ENCODE assay signal across 8 cellular contexts in genomic region chr19:19033426-19034203, GRCh38. TPM values are rescaled to one million over a fixed set of nuclear protein-coding genes. Genes with fewer than 3 reads are reported as not detected.
A peak's percentile ranks its signal among the peaks of the same experiment; 100 is the strongest.
DNase-seq lines count a peak whose midpoint lies in the region; ATAC-seq, FAIRE-seq and TF ChIP-seq lines count a peak whose summit lies in the region.

ARMC6 (plus strand) TSS chr19:19033603; CDS start chr19:19034210, 607 bp downstream.
SUGP2 (minus strand) TSS chr19:19033517; CDS start chr19:19031071, 2,446 bp downstream.

- H4K8ac ChIP-seq in H1 (ENCODE audit: extremely low read depth, insufficient read depth, low read length) (peak within 1 kb of the TSS; percentile 93), mesendoderm (ENCODE audit: low read depth, low read length) (peak within 1 kb of the TSS; percentile 30)

- no peak within 1 kb of the TSS for H2BK20ac ChIP-seq in H1 (ENCODE audit: low read length)

- H2BK120ac ChIP-seq in H1 (replicated peaks; ENCODE audit: low read depth, low read length): peak within 1 kb of the TSS; percentile 72
- H2BK120ac ChIP-seq in mesendoderm (ENCODE audit: low read depth, low read length): no peak within 1 kb of the TSS

- H3K4me2 ChIP-seq in H1 (ENCODE audit: insufficient read depth in 1 of 2, low read depth in 2 of 2, low read length in 2 of 2): peak within 1 kb of the TSS; percentile 85 to 87
- peak within 1 kb of the TSS; percentile 90 for H3K4me2 ChIP-seq in mesendoderm (ENCODE audit: low read length)

- H3K79me1 ChIP-seq in H1 (ENCODE audit: low read depth, low read length): peaks cover 22% of the 10 kb centered on the region
- peaks cover 14% of the 10 kb centered on the region for H3K79me1 ChIP-seq in mesendoderm (ENCODE audit: low read length)

- no peak for TF ChIP-seq EP300 in H1 (IDR thresholded peaks at IDR 0.05; ENCODE audit: borderline replicate concordance in 1 of 2, low read depth in 2 of 2, low read length in 2 of 2)

- H2AFZ ChIP-seq in H1 (ENCODE audit: low read length): peak within 1 kb of the TSS; percentile 89; the same call in 1 of the 2 replicates

- peak within 1 kb of the TSS; percentile 93 for H3K56ac ChIP-seq in H1 (replicated peaks; ENCODE audit: insufficient read length, low read depth, low read length)
- H3K56ac ChIP-seq in mesendoderm (ENCODE audit: low read length): peak within 1 kb of the TSS; percentile 99

- ATAC-seq in GM21360 (IDR thresholded peaks at IDR 0.05; ENCODE audit: unreplicated experiment): peak; percentile 54

- H3K23me2 ChIP-seq in H1 (ENCODE audit: low read depth, low read length): peaks cover 7% of the 10 kb centered on the region

- H3K36me3 ChIP-seq in NT2/D1 (ENCODE audit: insufficient read depth, insufficient read length, low read length) (peaks cover 59% of the 10 kb centered on the region), H1 (ENCODE audit: control insufficient read depth in 2 of 4, insufficient read depth in 4 of 4, low read length in 3 of 4) (peaks cover 6 to 28% (median 20%) of the 10 kb centered on the region in 4 experiments), mesendoderm (ENCODE audit: control insufficient read depth, insufficient read depth, low read length) (peaks cover 2% of the 10 kb centered on the region)

- H3K4ac ChIP-seq in H1 (replicated peaks; ENCODE audit: insufficient read length, low read depth, low read length) (peak within 1 kb of the TSS; percentile 87), mesendoderm (ENCODE audit: low read depth, low read length) (peak within 1 kb of the TSS; percentile 66)

- H2AK5ac ChIP-seq in H1 (ENCODE audit: low read depth, low read length): no peak within 1 kb of the TSS
- H2AK5ac ChIP-seq in mesendoderm (ENCODE audit: low read length): peak within 1 kb of the TSS; percentile 48

- DNase-seq in COLO668 (lab: John Stamatoyannopoulos, UW; ENCODE audit: unreplicated experiment) (peak; percentile 92), HT1080 (ENCODE audit: low read depth) (peak; percentile 90), NT2/D1 (ENCODE audit: low read depth, low spot score) (peak; percentile 85), H1 (ENCODE audit: low read depth in 1 of 2, low spot score in 2 of 2) (peak; percentile 72 to 91), mesendoderm (peak; percentile 93)
- DNase-seq in activated CD8-positive, alpha-beta memory T cell treated with anti-CD3 and anti-CD28 coated beads for 48 hours (ENCODE audit: low read depth in 2 of 3, low spot score in 2 of 3): peak; percentile 82 to 88 (median 87)
- DNase-seq in stimulated activated CD8-positive, alpha-beta memory T cell treated with anti-CD3 and anti-CD28 coated beads, Interleukin-12 subunit alpha, Interleukin-12 subunit beta, amount 100 ng/mL, for 24 hours (ENCODE audit: extremely low read depth): peak; percentile 74

- H3K27me3 ChIP-seq in NT2/D1 (ENCODE audit: insufficient read depth, insufficient read length) (no peaks in the 10 kb centered on the region), H1 (replicated peaks in 1 of 4; ENCODE audit: control insufficient read depth in 3 of 4, extremely low read depth in 1 of 4, insufficient read depth in 3 of 4, low read length in 3 of 4) (no peaks in the 10 kb centered on the region), mesendoderm (ENCODE audit: insufficient read depth, low read length, poor library complexity) (no peaks in the 10 kb centered on the region)

- TF ChIP-seq POLR2A in H1 (IDR thresholded peaks at IDR 0.05; ENCODE audit: control extremely low read depth in 1 of 2, low read depth in 2 of 2, low read length in 2 of 2): no peak; a peak in 1 of 3 replicates

- H2BK15ac ChIP-seq in H1 (ENCODE audit: low read length) (peak within 1 kb of the TSS; percentile 53; the same call in 1 of the 2 replicates), mesendoderm (replicated peaks; ENCODE audit: low read depth) (no peak within 1 kb of the TSS)

- peak within 1 kb of the TSS; percentile 72 for H3K18ac ChIP-seq in H1 (ENCODE audit: extremely low read depth, low read length)
- peak within 1 kb of the TSS; percentile 75 for H3K18ac ChIP-seq in mesendoderm (ENCODE audit: low read length)

- TF ChIP-seq CTCF in H1 (IDR thresholded peaks at IDR 0.05; ENCODE audit: control extremely low read depth in 1 of 3, insufficient read depth in 1 of 3, low read depth in 1 of 3, low read length in 3 of 3): 0 out of 4 replicates have a peak, but pooled peaks of 1 of the 3 experiments have one; percentile 1

- H3K9ac ChIP-seq in NT2/D1 (ENCODE audit: insufficient read length, low read depth) (peak within 1 kb of the TSS; percentile 98), H1 (replicated peaks in 1 of 4; ENCODE audit: extremely low read depth in 1 of 4, low read depth in 3 of 4, low read length in 3 of 4) (peak within 1 kb of the TSS; percentile 81 to 89 (median 82)), mesendoderm (ENCODE audit: low read length) (peak within 1 kb of the TSS; percentile 90)

- H4K91ac ChIP-seq in H1 (replicated peaks; ENCODE audit: insufficient read length, low read length): peak within 1 kb of the TSS; percentile 93

- peak within 1 kb of the TSS; percentile 100 for H4K5ac ChIP-seq in H1 (ENCODE audit: insufficient read length, low read depth, low read length)
- no peak within 1 kb of the TSS for H4K5ac ChIP-seq in mesendoderm (ENCODE audit: low read length)

- no peak within 1 kb of the TSS for H3K14ac ChIP-seq in H1 (ENCODE audit: insufficient read length)

- peaks cover 13 to 15% of the 10 kb centered on the region in 2 experiments for H4K20me1 ChIP-seq in H1 (replicated peaks in 1 of 2; ENCODE audit: control insufficient read depth in 1 of 2, insufficient read depth in 2 of 2, low read length in 2 of 2)

- H2BK12ac ChIP-seq in H1 (ENCODE audit: low read depth, low read length): no peak within 1 kb of the TSS; the same call in 1 of the 2 replicates

- peak within 1 kb of the TSS; percentile 79; the same call in 1 of the 2 replicates for H2BK5ac ChIP-seq in H1 (ENCODE audit: low read depth, low read length)
- peak within 1 kb of the TSS; percentile 55 for H2BK5ac ChIP-seq in mesendoderm (ENCODE audit: low read length)

- no peak within 1 kb of the TSS for H3K23ac ChIP-seq in H1 (ENCODE audit: insufficient read length)
- H3K23ac ChIP-seq in mesendoderm (ENCODE audit: low read length): no peak within 1 kb of the TSS

- WGBS in H1 (ENCODE audit: extremely low coverage in 1 of 2, insufficient coverage in 1 of 2, insufficient read length in 1 of 2, insufficient replicate concordance in 2 of 2, low coverage in 1 of 2, low lambda C conversion rate in 2 of 2, missing lambda C conversion rate in 1 of 2), 2 experiments: 0% methylated on average over 73 of the region's 94 CpGs; no CpG with 5 or more reads in 1 of the 2 experiments
- WGBS in mesendoderm (ENCODE audit: extremely low coverage, insufficient coverage, low lambda C conversion rate): no CpG with 5 or more reads among the region's 94 CpGs

- no peak for TF ChIP-seq RAD21 in H1 (IDR thresholded peaks at IDR 0.05 in 1 of 2, conservative IDR thresholded peaks at IDR 0.05 in 1 of 2; ENCODE audit: low read depth in 2 of 2, low read length in 2 of 2)

- CTCF ChIA-PET in H1 (lab: Charles Lee; ENCODE audit: partially characterized antibody): no interaction called here

- H3K79me2 ChIP-seq in H1 (ENCODE audit: control insufficient read depth in 1 of 2, insufficient read depth in 2 of 2, low read length in 2 of 2) (peaks cover 7 to 63% of the 10 kb centered on the region in 2 experiments; a peak in 3 of 4 replicates), mesendoderm (ENCODE audit: control insufficient read depth, insufficient read depth, low read length) (peaks cover 45% of the 10 kb centered on the region)

- POLR2A ChIA-PET in H1 (lab: Charles Lee; ENCODE audit: partially characterized antibody): interaction anchor here (1.0 kb wide), 1 partner anchor 38 kb away, joined by 4 read pairs; no protein-coding TSS in a partner anchor

- H3K9me3 ChIP-seq in NT2/D1 (ENCODE audit: insufficient read depth, low read length) (peaks cover 8% of the 10 kb centered on the region; the same call in 1 of the 2 replicates), H1 (ENCODE audit: insufficient read depth in 2 of 2, low read depth in 1 of 2, low read length in 1 of 2) (peaks cover 12 to 13% of the 10 kb centered on the region in 2 experiments)

- FAIRE-seq in H1 (lab: Jason Lieb, UNC): no peak

- H3K4me3 ChIP-seq in NT2/D1 (ENCODE audit: insufficient read length, low read depth) (peak within 1 kb of the TSS; percentile 99), H1 (ENCODE audit: extremely low read depth in 1 of 4, insufficient read depth in 2 of 4, low read depth in 3 of 4, low read length in 4 of 4) (peak within 1 kb of the TSS; percentile 80 to 98 (median 86)), mesendoderm (ENCODE audit: low read length) (peak within 1 kb of the TSS; percentile 82)

- H3K27ac ChIP-seq in H1 (ENCODE audit: low read depth, low read length) (peak within 1 kb of the TSS; percentile 79; the same call in 1 of the 2 replicates), mesendoderm (ENCODE audit: low read depth, low read length) (peak within 1 kb of the TSS; percentile 96)

- H3K4me1 ChIP-seq in NT2/D1 (ENCODE audit: insufficient read depth, insufficient read length) (no peaks in the 10 kb centered on the region), H1 (replicated peaks in 1 of 4; ENCODE audit: control insufficient read depth in 3 of 4, insufficient read depth in 4 of 4, low read length in 3 of 4) (peaks cover 0 to 3% (median 3%) of the 10 kb centered on the region in 4 experiments; a peak in 3 of 7 replicates), mesendoderm (ENCODE audit: control insufficient read depth, low read depth, low read length) (peaks cover 1% of the 10 kb centered on the region)

RNA-seq across cellular contexts. Expression of gene ARMC6, which starts in this region (rescaled TPM):
- 126 and 130 TPM in 2 replicates for total RNA-seq in HT1080 (2014; rRNA removed; shearing (Covaris generic))
- polyA plus RNA-seq in HT1080 (2015; cell fraction: cytosol; rRNA removed): 35.8 and 46.0 TPM in 2 replicates
- 44.5 and 44.6 TPM in 2 replicates for polyA plus RNA-seq in HT1080 (2015; cell fraction: nucleus; rRNA removed)
- total RNA-seq in H1 (2021; fragmentation: NEBNext Ultra II Directional; extraction: Animal tissue kit (Norgen Biotek cat#: 25700)): 68.3 and 73.7 TPM in 2 replicates
- 67.1 and 87.0 TPM in 2 replicates for polyA plus RNA-seq in H1 (2011; rRNA removed)
- 81.6 TPM for polyA plus RNA-seq in H1 (2011; cell fraction: cytosol; rRNA removed)
- 85.0 TPM for polyA plus RNA-seq in H1 (2011; cell fraction: nucleus; rRNA removed)
- polyA plus RNA-seq in H1 (2012, experiment 1 of 2): 64.7 to 67.4 TPM (median 66.0 TPM) in 4 replicates
- 71.8 TPM for polyA plus RNA-seq in H1 (2012, experiment 2 of 2)
- polyA plus RNA-seq in H1 (2013, experiment 1 of 2): 29.2 TPM
- polyA plus RNA-seq in H1 (2013, experiment 2 of 2): 30.1 TPM
- 70.4 and 79.2 TPM in 2 replicates for polyA minus RNA-seq in H1 (2011; rRNA and poly(A)+ RNA removed)
- polyA minus RNA-seq in H1 (2011; cell fraction: cytosol; rRNA and poly(A)+ RNA removed): 56.6 TPM
- 44.6 TPM for polyA minus RNA-seq in H1 (2011; cell fraction: nucleus; rRNA and poly(A)+ RNA removed)
- 41.0 TPM for polyA plus RNA-seq in mesendoderm (2013, experiment 1 of 2)
- 40.9 TPM for polyA plus RNA-seq in mesendoderm (2013, experiment 2 of 2)

RNA-seq across cellular contexts. Expression of gene SUGP2, which starts in this region (rescaled TPM):
- 39.1 TPM in 2 replicates for total RNA-seq in HT1080 (2014; rRNA removed; shearing (Covaris generic))
- polyA plus RNA-seq in HT1080 (2015; cell fraction: cytosol; rRNA removed): 25.4 and 28.8 TPM in 2 replicates
- 162 and 186 TPM in 2 replicates for polyA plus RNA-seq in HT1080 (2015; cell fraction: nucleus; rRNA removed)
- 106 and 114 TPM in 2 replicates for total RNA-seq in H1 (2021; fragmentation: NEBNext Ultra II Directional; extraction: Animal tissue kit (Norgen Biotek cat#: 25700))
- polyA plus RNA-seq in H1 (2011; rRNA removed): 57.7 and 76.6 TPM in 2 replicates
- polyA plus RNA-seq in H1 (2011; cell fraction: cytosol; rRNA removed): 111 TPM
- 292 TPM for polyA plus RNA-seq in H1 (2011; cell fraction: nucleus; rRNA removed)
- polyA plus RNA-seq in H1 (2012, experiment 1 of 2): 78.9 to 101 TPM (median 93.9 TPM) in 4 replicates
- 16.4 TPM for polyA plus RNA-seq in H1 (2012, experiment 2 of 2)
- polyA plus RNA-seq in H1 (2013, experiment 1 of 2): 104 TPM
- 87.0 TPM for polyA plus RNA-seq in H1 (2013, experiment 2 of 2)
- 45.0 and 55.2 TPM in 2 replicates for polyA minus RNA-seq in H1 (2011; rRNA and poly(A)+ RNA removed)
- polyA minus RNA-seq in H1 (2011; cell fraction: cytosol; rRNA and poly(A)+ RNA removed): 33.8 TPM
- 74.1 TPM for polyA minus RNA-seq in H1 (2011; cell fraction: nucleus; rRNA and poly(A)+ RNA removed)
- 50.6 TPM for polyA plus RNA-seq in mesendoderm (2013, experiment 1 of 2)
- 51.4 TPM for polyA plus RNA-seq in mesendoderm (2013, experiment 2 of 2)

Comparison
In these comparisons a context has a peak if more than half of its experiments do, and no peak if none do; other contexts are left out.
1. Peak in every context shown above with its lines: DNase-seq, ATAC-seq, H3K4me3 ChIP-seq and H3K27ac ChIP-seq.